11 cellular contexts compared by ENCODE assay signal in genomic region chr6:31707701-31708100, GRCh38. TPM values are rescaled to one million over a fixed set of nuclear protein-coding genes. Genes with fewer than 3 reads are reported as not detected.
"Had no signal": no experiment of that assay in that cellular context is flagged by ENCODE, and none has a peak within 500 bp of the region (broad histone marks: within the 10 kb centered on the region; RNA-seq: fewer than 3 reads in every experiment).

No MANE protein-coding gene starts in this region.

- DNase-seq: GM23248, GOT3, H7, HFFc6, KG1 had no signal

- H3K9me3 ChIP-seq: HAP-1 had no signal

- ATAC-seq: HCT116 had no signal

- FAIRE-seq: HTR-8/SVneo had no signal

- H3K9ac ChIP-seq: GM23248 had no signal

- H3K27ac Mint-ChIP-seq: HFFc6, IgD-negative memory B cell had no signal

- H3K36me3 ChIP-seq: HAP-1 had no signal

- H3K9me3 Mint-ChIP-seq: HFFc6, IgD-negative memory B cell had no signal

- H3K4me3 Mint-ChIP-seq: HFFc6, IgD-negative memory B cell had no signal

- H2AFZ ChIP-seq: GM23248 had no signal

- H3K27ac ChIP-seq: GM23248 had no signal

- H3K4me3 ChIP-seq: GM23248, HAP-1 had no signal

RNA-seq across cellular contexts. Expression of gene LY6G6F, which starts 1.0 kb away (rescaled TPM):
- total RNA-seq: GM23248, H4, H7, HFFc6, HT-29 had no signal
- polyA plus RNA-seq: GM23248 had no signal

RNA-seq across cellular contexts. Expression of gene LY6G6D, which starts 7.4 kb away (rescaled TPM):
- total RNA-seq: GM23248, H4, HFFc6, HT-29 had no signal
- polyA plus RNA-seq: GM23248, IgD-negative memory B cell had no signal

RNA-seq across cellular contexts. Expression of gene LY6G6C, which starts 13.8 kb away (rescaled TPM):
- total RNA-seq: GM23248, H4, H7, HFFc6, HT-29 had no signal
- polyA plus RNA-seq: GM23248, IgD-negative memory B cell had no signal

RNA-seq across cellular contexts. Expression of gene MPIG6B, which starts 15.5 kb away (rescaled TPM):
- total RNA-seq: GM23248, H4, H7, HFFc6 had no signal
- polyA plus RNA-seq: GM23248 had no signal
